ENCODE assay signal across 19 cellular contexts in genomic region chr9:91098203-91098602, GRCh38.
"Had no signal": no experiment of that assay in that cellular context is flagged by ENCODE, and none has a peak within 500 bp of the region (broad histone marks: within the 10 kb centered on the region; RNA-seq: fewer than 3 reads in every experiment).

No MANE protein-coding gene starts in this region.

- ATAC-seq: activated T-helper 17 cell treated with anti-CD3 and anti-CD28 coated beads, Interleukin-2, amount 50 U/mL, for 72 hours; T-cell had no signal

- H3K27me3 Mint-ChIP-seq: activated T-helper 17 cell treated with anti-CD3 and anti-CD28 coated beads, Interleukin-2, amount 50 U/mL, for 72 hours had no signal

- H3K27ac ChIP-seq: brain microvascular endothelial cell, SK-N-MC had no signal

- H3K36me3 ChIP-seq: brain microvascular endothelial cell had no signal

- DNase-seq: activated CD4-positive, CD25-positive, alpha-beta regulatory T cell; activated gamma-delta T cell treated with Interleukin-2 at 50 U/mL for 16 hours; activated naive CD4-positive, alpha-beta T cell treated with anti-CD3 and anti-CD28 coated beads, Interleukin-2, amount 10 ng/mL, durations not matched to agents 7 days and 5 days; activated naive CD8-positive, alpha-beta T cell treated with anti-CD3 and anti-CD28 coated beads for 36 hours; activated T-cell treated with anti-CD3 and anti-CD28 coated beads for 4 hours; activated T-cell treated with anti-CD3 and anti-CD28 coated beads, Interleukin-2, amount 50 U/mL, for 48 hours; brain microvascular endothelial cell; caudate nucleus; NCI-H1092; NCI-H1930; NCI-H345; NCI-H510A; NCI-H526 treated with DMSO at 0.1 percent for 48 hours; NCI-H82; T-cell; T-helper 2 cell had no signal

- H3K27ac Mint-ChIP-seq: activated naive CD4-positive, alpha-beta T cell treated with anti-CD3 and anti-CD28 coated beads, Interleukin-2, amount 10 ng/mL, durations not matched to agents 7 days and 5 days; activated naive CD8-positive, alpha-beta T cell treated with anti-CD3 and anti-CD28 coated beads for 36 hours; T-cell had no signal

- H3K4me3 ChIP-seq: SK-N-MC had no signal

- H3K9ac ChIP-seq: KMS-11 had no signal

- H3K4me3 Mint-ChIP-seq: activated naive CD4-positive, alpha-beta T cell treated with anti-CD3 and anti-CD28 coated beads, Interleukin-2, amount 10 ng/mL, durations not matched to agents 7 days and 5 days; activated naive CD8-positive, alpha-beta T cell treated with anti-CD3 and anti-CD28 coated beads for 36 hours; activated T-helper 17 cell treated with anti-CD3 and anti-CD28 coated beads, Interleukin-2, amount 50 U/mL, for 72 hours; T-cell had no signal

- H3K27me3 ChIP-seq: brain microvascular endothelial cell had no signal
